Comparison of ENCODE assay signal across 6 cellular contexts in genomic region chr9:133477992-133478850, GRCh38. TPM values are rescaled to one million over a fixed set of nuclear protein-coding genes. Genes with fewer than 3 reads are reported as not detected.
DNase-seq lines count a peak whose midpoint lies in the region; ATAC-seq and TF ChIP-seq lines count a peak whose summit lies in the region.

No MANE protein-coding gene starts in this region.

- peaks cover 6% of the 10 kb centered on the region for H3K27me3 Mint-ChIP-seq in WTC11 (ENCODE audit: low read depth)

- CTCF ChIA-PET in WTC11 (lab: Charles Lee): interaction anchor here (0.6 to 2.6 kb wide), 9 partner anchors 9 to 929 kb away, joined by 3 to 17 read pairs (median 6); partner anchors contain the start of genes CACFD1, SURF1 and SURF2

- peaks cover 13% of the 10 kb centered on the region for H3K4me1 Mint-ChIP-seq in WTC11

- H3K4me3 Mint-ChIP-seq in WTC11: peak overlapping the region; percentile 74

- DNase-seq in WTC11 (ENCODE audit: low spot score) (no peak), kidney tubule cell (ENCODE audit: low spot score) (peak; percentile 70), DMS114 treated with DMSO at 0.1 percent for 48 hours (lab: John Stamatoyannopoulos, UW; ENCODE audit: unreplicated experiment) (no peak)
- DNase-seq in stimulated activated CD4-positive, alpha-beta T cell treated with anti-CD3 and anti-CD28 coated beads, Interleukin-4, amount 100 ng/mL, for 1 hour: no peak

- no peak for TF ChIP-seq CTCF in WTC11 (IDR thresholded peaks at IDR 0.05)

- POLR2A ChIA-PET in WTC11 (lab: Charles Lee): interaction anchor here (0.6 kb wide), 1 partner anchor 17 kb away, joined by 3 read pairs; no protein-coding TSS in a partner anchor

- no peak overlapping the region; the same call in 1 of the 2 replicates for H3K27ac Mint-ChIP-seq in WTC11

- H3K36me3 Mint-ChIP-seq in WTC11: peaks cover 3% of the 10 kb centered on the region; the same call in 1 of the 2 replicates

- ATAC-seq in GM18861 (IDR thresholded peaks at IDR 0.05; ENCODE audit: unreplicated experiment) (peak; percentile 32), HG02973 (IDR thresholded peaks at IDR 0.05; ENCODE audit: unreplicated experiment) (peak; percentile 29), WTC11 (peak; percentile 12)

- H3K9me3 Mint-ChIP-seq in WTC11: no peaks in the 10 kb centered on the region

TF ChIP-seq in WTC11, 78 proteins besides CTCF, POLR2A, EP300 and RAD21:
- TF ChIP-seq MYBL2 (CRISPR knock-in tag; IDR thresholded peaks at IDR 0.05) (no peak), ZNF138 (CRISPR knock-in tag; conservative IDR thresholded peaks at IDR 0.05) (no peak), CDX4 (CRISPR knock-in tag; IDR thresholded peaks at IDR 0.05; ENCODE audit: borderline replicate concordance) (no peak), ZNF425 (CRISPR knock-in tag; conservative IDR thresholded peaks at IDR 0.05) (no peak), GABPB1 (CRISPR knock-in tag; IDR thresholded peaks at IDR 0.05) (no peak), PRDM15 (CRISPR knock-in tag; IDR thresholded peaks at IDR 0.05) (no peak)
TF ChIP-seq in WTC11: peak in this region for 0.

RNA-seq across cellular contexts. Expression of gene SLC2A6, which starts 0.7 kb away (rescaled TPM):
- total RNA-seq in WTC11 (2021): 13.4 to 16.6 TPM (median 14.2 TPM) in 3 replicates

RNA-seq across cellular contexts. Expression of gene CACFD1, which starts 18.4 kb away (rescaled TPM):
- total RNA-seq in WTC11 (2021): 22.5 to 38.7 TPM (median 29.5 TPM) in 3 replicates

RNA-seq across cellular contexts. Expression of gene MYMK, which starts 46.5 kb away (rescaled TPM):
- 0.34 TPM in 1 of 3 replicates, not detected in the others for total RNA-seq in WTC11 (2021)

RNA-seq across cellular contexts. Expression of gene ADAMTS13, which starts 56.1 kb away (rescaled TPM):
- total RNA-seq in WTC11 (2021): 12.0 to 16.4 TPM (median 15.9 TPM) in 3 replicates

RNA-seq across cellular contexts. Expression of gene ADAMTSL2, which starts 56.3 kb away (rescaled TPM):
- total RNA-seq in WTC11 (2021): 0.64 to 0.87 TPM (median 0.64 TPM) in 3 replicates
